18 cellular contexts compared by ENCODE assay signal in genomic region chr1:27361553-27361952, GRCh38. TPM values are rescaled to one million over a fixed set of nuclear protein-coding genes. Genes with fewer than 3 reads are reported as not detected.
A peak's percentile ranks its signal among the peaks of the same experiment; 100 is the strongest.
DNase-seq lines count a peak whose midpoint lies in the region; ATAC-seq and TF ChIP-seq lines count a peak whose summit lies in the region.
"Had no signal": no experiment of that assay in that cellular context is flagged by ENCODE, and none has a peak within 500 bp of the region (broad histone marks: within the 10 kb centered on the region; RNA-seq: fewer than 3 reads in every experiment).

No MANE protein-coding gene starts in this region.

- no peak overlapping the region for H3K9ac ChIP-seq in BLaER1
- no peak overlapping the region for H3K9ac ChIP-seq in H9 (ENCODE audit: extremely low read depth, insufficient read length, low read length)

- H3K4me1 ChIP-seq in BLaER1 (peaks cover 61% of the 10 kb centered on the region), H9 (ENCODE audit: insufficient read depth, low read length) (peaks cover 3% of the 10 kb centered on the region; the same call in 1 of the 2 replicates)

- H4K91ac ChIP-seq in H9 (ENCODE audit: insufficient read length, low read depth, low read length): no peak overlapping the region

- no peaks in the 10 kb centered on the region for H3K36me3 ChIP-seq in BLaER1

- H3K4me3 Mint-ChIP-seq in H9 (peak overlapping the region; percentile 70 to 81; a peak in 4 of 5 replicates), chondrocyte (ENCODE audit: unreplicated experiment) (no peak overlapping the region), naive B cell (peak overlapping the region; percentile 66 to 93 (median 81))

- H2BK20ac ChIP-seq in H9 (ENCODE audit: low read depth, low read length, poor library complexity, severe bottlenecking): no peak overlapping the region

- no peak overlapping the region for H3K4ac ChIP-seq in H9 (ENCODE audit: low read depth, low read length)

- H2BK12ac ChIP-seq in H9 (ENCODE audit: insufficient read length, low read depth, low read length): no peak overlapping the region

- H3K79me1 ChIP-seq in H9 (ENCODE audit: insufficient read depth, low read depth, low read length, poor library complexity, severe bottlenecking): no peaks in the 10 kb centered on the region

- no peak for DNase-seq in H9
- peak; percentile 85 for DNase-seq in chondrocyte (ENCODE audit: low spot score)
- DNase-seq in naive B cell: no peak
- DNase-seq in activated naive CD4-positive, alpha-beta T cell treated with Interleukin-2 at 50 U/mL for 16 hours: no peak
- DNase-seq: DND-41, GDM1, IMR-90, MV-4-11, NCI-H1417 treated with DMSO at 0.1 percent for 48 hours, NCI-H2029, NCI-H2171 treated with DMSO at 0.1 percent for 48 hours had no signal

- H4K5ac ChIP-seq in H9 (ENCODE audit: insufficient read length, low read depth, low read length): no peak overlapping the region

- no peak overlapping the region for H2AK5ac ChIP-seq in H9 (ENCODE audit: insufficient read length, low read length)

- H3K27ac ChIP-seq in BLaER1: no peak overlapping the region
- H3K27ac ChIP-seq in H9 (ENCODE audit: insufficient read length, low read depth, low read length): no peak overlapping the region
- H3K27ac ChIP-seq: A549 had no signal

- H3K27ac Mint-ChIP-seq in H9 (no peak overlapping the region; a peak in 1 of 7 replicates), chondrocyte (ENCODE audit: unreplicated experiment) (no peak overlapping the region), naive B cell (no peak overlapping the region)

- ATAC-seq in naive B cell (ENCODE audit: low read depth in 2 of 2) (no peak), GM21576 (IDR thresholded peaks at IDR 0.05; ENCODE audit: unreplicated experiment) (no peak), GM21528 (IDR thresholded peaks at IDR 0.05; ENCODE audit: low FRiP score, unreplicated experiment) (no peak)
- ATAC-seq: A549 had no signal

- peaks cover 22 to 38% of the 10 kb centered on the region in 2 experiments for H3K4me1 Mint-ChIP-seq in H9
- peaks cover 12% of the 10 kb centered on the region for H3K4me1 Mint-ChIP-seq in chondrocyte (ENCODE audit: low read depth)
- H3K4me1 Mint-ChIP-seq in naive B cell: peaks cover 49 to 62% (median 61%) of the 10 kb centered on the region in 3 donors

- H3K9me3 ChIP-seq in BLaER1 (no peaks in the 10 kb centered on the region), H9 (ENCODE audit: control insufficient read depth, low read depth, low read length) (no peaks in the 10 kb centered on the region)
- H3K9me3 ChIP-seq: A549 had no signal

- H3K23me2 ChIP-seq in H9 (ENCODE audit: insufficient read length, low read depth, low read length, poor library complexity, severe bottlenecking): peaks cover 13% of the 10 kb centered on the region

- TF ChIP-seq CTCF in H9 (conservative IDR thresholded peaks at IDR 0.05) (no peak), chondrocyte (IDR thresholded peaks at IDR 0.05) (no peak)

- H3K36me3 Mint-ChIP-seq in H9 (ENCODE audit: insufficient read depth in 1 of 3, low read depth in 3 of 3): peaks cover 0 to 5% (median 3%) of the 10 kb centered on the region in 3 experiments; a peak in 4 of 7 replicates
- peaks cover 40% of the 10 kb centered on the region for H3K36me3 Mint-ChIP-seq in chondrocyte (ENCODE audit: low read depth)
- H3K36me3 Mint-ChIP-seq in naive B cell: no peaks in the 10 kb centered on the region

- H2BK5ac ChIP-seq in H9 (ENCODE audit: insufficient read length, low read length): no peak overlapping the region

- no peak overlapping the region for H4K8ac ChIP-seq in H9 (replicated peaks; ENCODE audit: insufficient read length, low read depth, low read length)

- H3K27me3 ChIP-seq in BLaER1 (peaks cover 10% of the 10 kb centered on the region; the same call in 1 of the 2 replicates), H9 (ENCODE audit: insufficient read depth, low read length) (peaks cover 19% of the 10 kb centered on the region; the same call in 1 of the 2 replicates)

- H3K4me2 ChIP-seq in BLaER1 (peak overlapping the region; percentile 95; the same call in 1 of the 2 replicates), H9 (ENCODE audit: insufficient read depth, insufficient read length, low read length) (no peak overlapping the region)
- H3K4me2 ChIP-seq: A549 had no signal

- no peak overlapping the region for H3T11ph ChIP-seq in H9 (ENCODE audit: low read length)

- no peak overlapping the region for H3K4me3 ChIP-seq in BLaER1
- H3K4me3 ChIP-seq: A549 had no signal

- no peak overlapping the region for H3K18ac ChIP-seq in H9 (ENCODE audit: insufficient read length, low read depth, low read length)

- H3K9me3 Mint-ChIP-seq in H9 (no peaks in the 10 kb centered on the region; a peak in 1 of 5 replicates), chondrocyte (ENCODE audit: low read depth) (no peaks in the 10 kb centered on the region), naive B cell (no peaks in the 10 kb centered on the region)

- H3K27me3 Mint-ChIP-seq in H9 (ENCODE audit: low read depth): peaks cover 64% of the 10 kb centered on the region
- no peaks in the 10 kb centered on the region for H3K27me3 Mint-ChIP-seq in chondrocyte (ENCODE audit: low read depth)
- H3K27me3 Mint-ChIP-seq in naive B cell: no peaks in the 10 kb centered on the region

- no peak overlapping the region for H2BK120ac ChIP-seq in H9 (ENCODE audit: low read depth, low read length, poor library complexity, severe bottlenecking)

- H3K79me2 ChIP-seq in H9 (ENCODE audit: insufficient read depth, low read length): no peaks in the 10 kb centered on the region

- H4K20me1 ChIP-seq in BLaER1 (no peaks in the 10 kb centered on the region), H9 (ENCODE audit: control insufficient read depth, insufficient read depth, insufficient read length) (peaks cover 6% of the 10 kb centered on the region)

- H2BK15ac ChIP-seq in H9 (ENCODE audit: low read depth, low read length): no peak overlapping the region

- no peak overlapping the region for H2AFZ ChIP-seq in H9 (ENCODE audit: low read length)

- no peak overlapping the region for H3K14ac ChIP-seq in H9 (ENCODE audit: insufficient read depth, low read length)

- H3K23ac ChIP-seq in H9 (ENCODE audit: insufficient read length, low read depth, low read length): no peak overlapping the region

- no peak overlapping the region for H3K56ac ChIP-seq in H9 (ENCODE audit: insufficient read length, low read depth, low read length)

- no CpG with 5 or more reads among the region's 8 CpGs for WGBS in H9 (ENCODE audit: extremely low coverage, insufficient read length, low lambda C conversion rate)

RNA-seq across cellular contexts. Expression of gene MAP3K6, which starts 5.2 kb away (rescaled TPM):
- 7.0 and 7.7 TPM in 2 replicates for total RNA-seq in H9 (2021)
- 42.0 to 54.0 TPM (median 50.3 TPM) in 3 replicates for total RNA-seq in chondrocyte
- 1 to 10 TPM in 4 of 6 donors, under 1 TPM in 1, not detected in 1; 0.80 to 2.7 (median 2.0) TPM for polyA plus RNA-seq in naive B cell (ENCODE audit: low read depth in 6 of 6)

RNA-seq across cellular contexts. Expression of gene FCN3, which starts 13.1 kb away (rescaled TPM):
- total RNA-seq in H9 (2021) (0.22 TPM in 2 replicates), chondrocyte (not detected in 3 replicates)
- polyA plus RNA-seq in naive B cell (ENCODE audit: low read depth in 6 of 6): not detected
- total RNA-seq: H4, IMR-90, LHCN-M2, NCI-H460 had no signal
- polyA plus RNA-seq: A549, IMR-90 had no signal

RNA-seq across cellular contexts. Expression of gene SYTL1, which starts 19.7 kb away (rescaled TPM):
- total RNA-seq in H9 (2021): 12.0 and 13.0 TPM in 2 replicates
- 0.82 to 1.2 TPM (median 0.85 TPM) in 3 replicates for total RNA-seq in chondrocyte
- 100 to 1,000 TPM in 1 of 6 donors, 10 to 100 TPM in 5; 63.3 to 110 (median 79.9) TPM for polyA plus RNA-seq in naive B cell (ENCODE audit: low read depth in 6 of 6)

RNA-seq across cellular contexts. Expression of gene CD164L2, which starts 21.6 kb away (rescaled TPM):
- total RNA-seq in H9 (2021) (1.2 and 1.5 TPM in 2 replicates), chondrocyte (not detected in 3 replicates)
- not detected for polyA plus RNA-seq in naive B cell (ENCODE audit: low read depth in 6 of 6)
- total RNA-seq: H4, IMR-90, LHCN-M2, NCI-H460 had no signal
- polyA plus RNA-seq: A549, IMR-90 had no signal

RNA-seq across cellular contexts. Expression of gene GPR3, which starts 30.9 kb away (rescaled TPM):
- 4.3 and 4.4 TPM in 2 replicates for total RNA-seq in H9 (2021)
- 0.26 to 0.56 TPM (median 0.32 TPM) in 3 replicates for total RNA-seq in chondrocyte
- polyA plus RNA-seq in naive B cell (ENCODE audit: low read depth in 6 of 6): under 1 TPM in 4 of 6 donors, not detected in 2; 0.12 to 0.64 (median 0.35) TPM
